In genomic region chr2:42369551-42370229, GRCh38 we compare ENCODE assay signal across 16 cellular contexts. TPM values are rescaled to one million over a fixed set of nuclear protein-coding genes. Genes with fewer than 3 reads are reported as not detected.
DNase-seq lines count a peak whose midpoint lies in the region; ATAC-seq and TF ChIP-seq lines count a peak whose summit lies in the region.
"Had no signal": no experiment of that assay in that cellular context is flagged by ENCODE, and none has a peak within 500 bp of the region (broad histone marks: within the 10 kb centered on the region; RNA-seq: fewer than 3 reads in every experiment).

No MANE protein-coding gene starts in this region.

- 57% methylated on average over 5 of the region's 5 CpGs for WGBS in smooth muscle cell (ENCODE audit: low lambda C conversion rate)

- H3K79me2 ChIP-seq in smooth muscle cell (ENCODE audit: low read depth): no peaks in the 10 kb centered on the region

- CTCF ChIA-PET in T-cell (lab: Charles Lee): no interaction called here

- H4K20me1 ChIP-seq in smooth muscle cell (ENCODE audit: low read depth): no peaks in the 10 kb centered on the region

- DNase-seq in DMS153 treated with DMSO at 0.1 percent for 48 hours (lab: John Stamatoyannopoulos, UW; ENCODE audit: unreplicated experiment) (peak; percentile 86), NCI-H1417 (lab: John Stamatoyannopoulos, UW) (peak in 2 of 3 experiments; percentile 76 to 92), cerebellar cortex (ENCODE audit: low spot score) (peak; percentile 64), T-cell (no peak), smooth muscle cell (lab: John Stamatoyannopoulos, UW; ENCODE audit: unreplicated experiment) (no peak)
- DNase-seq: activated CD4-positive, CD25-positive, alpha-beta regulatory T cell; activated naive CD4-positive, alpha-beta T cell treated with anti-CD3 and anti-CD28 coated beads, Interleukin-2, amount 50 U/mL, for 16 hours; effector memory CD8-positive, alpha-beta T cell; foreskin keratinocyte; naive B cell; NCI-H1105 treated with DMSO at 0.1 percent for 48 hours; stimulated activated CD4-positive, alpha-beta T cell treated with anti-CD3 and anti-CD28 coated beads, Interleukin-4, amount 100 ng/mL, for 1 hour had no signal

- no peaks in the 10 kb centered on the region for H3F3A ChIP-seq in smooth muscle cell (ENCODE audit: low read depth)

- no peak overlapping the region for H3K27ac ChIP-seq in smooth muscle cell (ENCODE audit: low read depth)
- H3K27ac ChIP-seq: foreskin keratinocyte had no signal

- no peaks in the 10 kb centered on the region for H3K27me3 ChIP-seq in smooth muscle cell (ENCODE audit: low read depth)
- H3K27me3 ChIP-seq: foreskin keratinocyte had no signal

- H3K4me3 ChIP-seq in smooth muscle cell: no peak overlapping the region

- H3K9me3 ChIP-seq in smooth muscle cell (replicated peaks; ENCODE audit: low read depth): no peaks in the 10 kb centered on the region

- no peak overlapping the region for H3K9ac ChIP-seq in smooth muscle cell (ENCODE audit: low read depth)

- ATAC-seq in HG03521 (IDR thresholded peaks at IDR 0.05; ENCODE audit: unreplicated experiment): no peak
- ATAC-seq in T-cell (replicated peaks in 1 of 4): no peak
- ATAC-seq: effector memory CD8-positive, alpha-beta T cell; foreskin keratinocyte had no signal

- no peaks in the 10 kb centered on the region for H3K4me1 ChIP-seq in smooth muscle cell (ENCODE audit: low read depth)

- H3K36me3 Mint-ChIP-seq in nephron (ENCODE audit: low read depth): no peaks in the 10 kb centered on the region
- no peaks in the 10 kb centered on the region for H3K36me3 Mint-ChIP-seq in T-cell
- H3K36me3 Mint-ChIP-seq: CD14-positive monocyte, naive B cell, type B pancreatic cell had no signal

- TF ChIP-seq CTCF in nephron (IDR thresholded peaks at IDR 0.05; ENCODE audit: unreplicated experiment in 3 of 3) (no peak), smooth muscle cell (IDR thresholded peaks at IDR 0.05; ENCODE audit: borderline replicate concordance, insufficient read depth, poor library complexity, severe bottlenecking) (no peak)

- no peak overlapping the region for H2AFZ ChIP-seq in smooth muscle cell (ENCODE audit: low read depth)

- H3K27me3 Mint-ChIP-seq in nephron (ENCODE audit: low read depth) (no peaks in the 10 kb centered on the region), T-cell (peaks cover 0 to 2% of the 10 kb centered on the region in 2 donors)

- no peaks in the 10 kb centered on the region for H3K36me3 ChIP-seq in smooth muscle cell (ENCODE audit: low read depth)

- H3K4me2 ChIP-seq in smooth muscle cell: no peak overlapping the region

- peak overlapping the region in 2 of 3 experiments; percentile 71 to 81 for H3K27ac Mint-ChIP-seq in nephron
- H3K27ac Mint-ChIP-seq in T-cell: no peak overlapping the region
- H3K27ac Mint-ChIP-seq: CD14-positive monocyte; effector memory CD8-positive, alpha-beta T cell; naive B cell; type B pancreatic cell had no signal

- no peaks in the 10 kb centered on the region for H3K9me3 Mint-ChIP-seq in nephron
- no peaks in the 10 kb centered on the region for H3K9me3 Mint-ChIP-seq in T-cell
- H3K9me3 Mint-ChIP-seq: CD14-positive monocyte; effector memory CD8-positive, alpha-beta T cell; naive B cell; type B pancreatic cell had no signal

- H3K4me1 Mint-ChIP-seq in nephron (peaks cover 15% of the 10 kb centered on the region), T-cell (peaks cover 11 to 20% (median 14%) of the 10 kb centered on the region in 3 donors)
- H3K4me1 Mint-ChIP-seq: naive B cell had no signal

- H3K4me3 Mint-ChIP-seq in nephron (peak overlapping the region in 1 of 3 experiments; percentile 6), T-cell (no peak overlapping the region)
- H3K4me3 Mint-ChIP-seq: CD14-positive monocyte; effector memory CD8-positive, alpha-beta T cell; type B pancreatic cell had no signal

- POLR2A ChIA-PET in T-cell (lab: Charles Lee): interaction anchor here in 1 of 2 donors (0.6 kb wide), 1 partner anchor 23 kb away, joined by 3 read pairs; no protein-coding TSS in a partner anchor

RNA-seq across cellular contexts. Expression of gene COX7A2L, which starts 8.7 kb away (rescaled TPM):
- total RNA-seq in T-cell (10 to 100 TPM; 59.6 to 76.4 (median 72.6) TPM), smooth muscle cell (145 and 177 TPM in 2 replicates)
- polyA plus RNA-seq in smooth muscle cell: 89.8 and 93.3 TPM in 2 replicates

Comparison
In these comparisons a context has a peak if more than half of its experiments do, and no peak if none do; other contexts are left out.
1. DNase-seq: peak in DMS153 treated with DMSO at 0.1 percent for 48 hours (single experiment), NCI-H1417 (2 of 3) and cerebellar cortex (single experiment); none in T-cell (0 of 34) and smooth muscle cell (single experiment).
2. H3K27ac Mint-ChIP-seq: peak in nephron (2 of 3); none in T-cell (0 of 2).